ENCODE assay signal across 13 cellular contexts in genomic region chr3:183108002-183108449, GRCh38. TPM values are rescaled to one million over a fixed set of nuclear protein-coding genes. Genes with fewer than 3 reads are reported as not detected.
DNase-seq lines count a peak whose midpoint lies in the region; FAIRE-seq and TF ChIP-seq lines count a peak whose summit lies in the region.
"Had no signal": no experiment of that assay in that cellular context is flagged by ENCODE, and none has a peak within 500 bp of the region (broad histone marks: within the 10 kb centered on the region; RNA-seq: fewer than 3 reads in every experiment).

No MANE protein-coding gene starts in this region.

- peak overlapping the region in 2 of 3 experiments; percentile 14 to 39 for H3K27ac Mint-ChIP-seq in nephron
- H3K27ac Mint-ChIP-seq: activated CD4-positive, alpha-beta T cell treated with anti-CD3 and anti-CD28 coated beads for 36 hours; natural killer cell had no signal

- no peaks in the 10 kb centered on the region for H3K36me3 ChIP-seq in mesenchymal stem cell (ENCODE audit: control insufficient read depth in 1 of 2, insufficient read depth in 2 of 2, low read depth in 1 of 2, low read length in 2 of 2)
- H3K36me3 ChIP-seq in sigmoid colon: no peaks in the 10 kb centered on the region

- no peak overlapping the region for H3K27ac ChIP-seq in mesenchymal stem cell (ENCODE audit: low read length, poor library complexity, severe bottlenecking)
- no peak overlapping the region for H3K27ac ChIP-seq in sigmoid colon

- H3K4me2 ChIP-seq in mesenchymal stem cell (ENCODE audit: low read length, poor library complexity, severe bottlenecking): no peak overlapping the region

- H3K9me3 ChIP-seq in mesenchymal stem cell (ENCODE audit: control insufficient read depth, low read length) (peaks cover 3% of the 10 kb centered on the region), sigmoid colon (no peaks in the 10 kb centered on the region)

- H2BK120ac ChIP-seq in mesenchymal stem cell (ENCODE audit: low read depth, low read length): no peak overlapping the region

- no peak overlapping the region for H2BK5ac ChIP-seq in mesenchymal stem cell (ENCODE audit: low read depth, low read length, poor library complexity, severe bottlenecking)

- no peak overlapping the region for H3K18ac ChIP-seq in mesenchymal stem cell (ENCODE audit: low read depth in 1 of 2, low read length in 2 of 2)

- H3K4me1 Mint-ChIP-seq in nephron: peaks cover 9% of the 10 kb centered on the region
- H3K4me1 Mint-ChIP-seq: activated CD4-positive, alpha-beta T cell treated with anti-CD3 and anti-CD28 coated beads for 36 hours; natural killer cell had no signal

- H2BK12ac ChIP-seq in mesenchymal stem cell (ENCODE audit: low read length in 2 of 2): no peak overlapping the region

- no peaks in the 10 kb centered on the region for H3K79me1 ChIP-seq in mesenchymal stem cell (replicated peaks; ENCODE audit: low read length, poor library complexity, severe bottlenecking)

- H3K27me3 ChIP-seq in mesenchymal stem cell (ENCODE audit: control insufficient read depth in 1 of 2, insufficient read depth in 1 of 2, low read length in 2 of 2) (no peaks in the 10 kb centered on the region), sigmoid colon (no peaks in the 10 kb centered on the region)

- no peaks in the 10 kb centered on the region for H3K4me1 ChIP-seq in mesenchymal stem cell (ENCODE audit: control insufficient read depth, insufficient read depth, low read depth, low read length)
- H3K4me1 ChIP-seq in sigmoid colon: no peaks in the 10 kb centered on the region

- 82% methylated on average over 2 of the region's 2 CpGs for WGBS in mesenchymal stem cell
- WGBS in sigmoid colon, 2 donors: 5 to 20% methylated on average over 2 of the region's 2 CpGs

- TF ChIP-seq CTCF in cardiac fibroblast (IDR thresholded peaks at IDR 0.05; ENCODE audit: low read depth, low read length) (no peak), nephron (IDR thresholded peaks at IDR 0.05; ENCODE audit: unreplicated experiment in 3 of 3) (no peak), sigmoid colon (IDR thresholded peaks at IDR 0.05) (no peak), GM20000 (IDR thresholded peaks at IDR 0.05; ENCODE audit: extremely low read depth, missing control alignments) (no peak)

- H3K9me3 Mint-ChIP-seq in nephron: peaks cover 12% of the 10 kb centered on the region
- H3K9me3 Mint-ChIP-seq: natural killer cell had no signal

- H2AK5ac ChIP-seq in mesenchymal stem cell (ENCODE audit: low read length, severe bottlenecking): no peak overlapping the region

- H3K14ac ChIP-seq in mesenchymal stem cell (ENCODE audit: low read length in 2 of 2): no peak overlapping the region

- no peak overlapping the region for H2AFZ ChIP-seq in mesenchymal stem cell (ENCODE audit: low read depth, low read length)

- no peak overlapping the region for H3K4me3 ChIP-seq in cardiac fibroblast (replicated peaks in 1 of 2; ENCODE audit: low read depth in 2 of 2, low read length in 2 of 2)
- H3K4me3 ChIP-seq in mesenchymal stem cell (ENCODE audit: insufficient read depth in 1 of 2, low read depth in 1 of 2, low read length in 2 of 2): no peak overlapping the region
- no peak overlapping the region for H3K4me3 ChIP-seq in sigmoid colon

- no peaks in the 10 kb centered on the region for H3K36me3 Mint-ChIP-seq in nephron (ENCODE audit: low read depth)
- H3K36me3 Mint-ChIP-seq: natural killer cell had no signal

- FAIRE-seq in H54 (lab: Jason Lieb, UNC): peak; percentile 52

- H2BK15ac ChIP-seq in mesenchymal stem cell (ENCODE audit: low read depth, poor library complexity, severe bottlenecking): no peak overlapping the region

- H3K23ac ChIP-seq in mesenchymal stem cell (ENCODE audit: low read length in 2 of 2): no peak overlapping the region

- H4K91ac ChIP-seq in mesenchymal stem cell (ENCODE audit: low read length): no peak overlapping the region

- intact Hi-C loops in sigmoid colon (cut with DNase I): no loop called here

- H3K4ac ChIP-seq in mesenchymal stem cell (ENCODE audit: low read depth in 1 of 2, low read length in 2 of 2): no peak overlapping the region

- TF ChIP-seq POLR2A in H54 (IDR thresholded peaks at IDR 0.05; ENCODE audit: low read depth, low read length): no peak
- no peak for TF ChIP-seq POLR2A in sigmoid colon (IDR thresholded peaks at IDR 0.05)

- no peak for TF ChIP-seq EP300 in sigmoid colon (IDR thresholded peaks at IDR 0.05)

- no peaks in the 10 kb centered on the region for H3K27me3 Mint-ChIP-seq in nephron (ENCODE audit: low read depth)
- H3K27me3 Mint-ChIP-seq: activated CD4-positive, alpha-beta T cell treated with anti-CD3 and anti-CD28 coated beads for 36 hours had no signal

- DNase-seq in H54 (ENCODE audit: insufficient read length, low spot score) (no peak), NCI-H526 (lab: John Stamatoyannopoulos, UW) (peak; percentile 84 to 92), cardiac fibroblast (ENCODE audit: low read depth in 2 of 2) (peak; percentile 24 to 43), mesenchymal stem cell (no peak), sigmoid colon (no peak), GM20000 (ENCODE audit: low spot score) (no peak)
- DNase-seq in stimulated activated naive CD4-positive, alpha-beta T cell (lab: John Stamatoyannopoulos, UW): no peak
- DNase-seq: activated CD4-positive, alpha-beta T cell treated with anti-CD3 and anti-CD28 coated beads for 36 hours; activated naive CD4-positive, alpha-beta T cell treated with Interleukin-2 at 50 U/mL for 16 hours; DND-41; natural killer cell had no signal

- no peak overlapping the region for H3K9ac ChIP-seq in mesenchymal stem cell (ENCODE audit: low read length)

- no peak overlapping the region for H4K8ac ChIP-seq in mesenchymal stem cell (ENCODE audit: low read length)

- H3K4me3 Mint-ChIP-seq in nephron: no peak overlapping the region
- H3K4me3 Mint-ChIP-seq: activated CD4-positive, alpha-beta T cell treated with anti-CD3 and anti-CD28 coated beads for 36 hours; natural killer cell had no signal

RNA-seq across cellular contexts. Expression of gene MCCC1, which starts 8.7 kb away (rescaled TPM):
- polyA plus RNA-seq in mesenchymal stem cell (2013, experiment 1 of 2): 8.6 TPM
- polyA plus RNA-seq in mesenchymal stem cell (2013, experiment 2 of 2): 8.3 TPM
- 10 to 100 TPM; 19.7 to 28.2 (median 21.5) TPM for total RNA-seq in sigmoid colon
- 10 to 100 TPM; 18.0 to 26.8 (median 21.4) TPM for polyA plus RNA-seq in sigmoid colon

RNA-seq across cellular contexts. Expression of gene LAMP3, which starts 54.5 kb away (rescaled TPM):
- polyA plus RNA-seq in mesenchymal stem cell (2013, experiment 1 of 2): 0.72 TPM
- 0.49 TPM for polyA plus RNA-seq in mesenchymal stem cell (2013, experiment 2 of 2)
- not detected for total RNA-seq in sigmoid colon
- 1 to 10 TPM in 1 of 3 donors, under 1 TPM in 2; 0.60 to 9.5 (median 0.69) TPM for polyA plus RNA-seq in sigmoid colon
- total RNA-seq: RPMI7951 had no signal

Comparison
In these comparisons a context has a peak if more than half of its experiments do, and no peak if none do; other contexts are left out.
1. DNase-seq: peak in NCI-H526 (2 of 2) and cardiac fibroblast (2 of 2); none in H54 (single experiment), mesenchymal stem cell (single experiment), sigmoid colon (single experiment), GM20000 (single experiment) and stimulated activated naive CD4-positive, alpha-beta T cell (0 of 6).